Comparison of ENCODE assay signal across 1 cellular context in genomic region chr10:62895058-62895457, GRCh38.
TF ChIP-seq lines count a peak whose summit lies in the region.

No MANE protein-coding gene starts in this region.

TF ChIP-seq in GM23338, 12 proteins besides CTCF, POLR2A, EP300 and RAD21 (continued from another document):
- TF ChIP-seq REST (IDR thresholded peaks at IDR 0.05; ENCODE audit: unreplicated experiment) (no peak), STAT1 (IDR thresholded peaks at IDR 0.05; ENCODE audit: unreplicated experiment) (no peak), POLR2AphosphoS5 (IDR thresholded peaks at IDR 0.05; ENCODE audit: low read depth) (no peak), ZNF331 (CRISPR knock-in tag; IDR thresholded peaks at IDR 0.05; ENCODE audit: low read depth) (no peak), ZNF462 (CRISPR knock-in tag; IDR thresholded peaks at IDR 0.05) (no peak), JUNB (IDR thresholded peaks at IDR 0.05; ENCODE audit: unreplicated experiment) (no peak), ETS1 (IDR thresholded peaks at IDR 0.05) (no peak), EZH2phosphoT487 (IDR thresholded peaks at IDR 0.05; ENCODE audit: unreplicated experiment) (no peak)
